ENCODE assay signal across 17 cellular contexts in the genomic region with DNA sequence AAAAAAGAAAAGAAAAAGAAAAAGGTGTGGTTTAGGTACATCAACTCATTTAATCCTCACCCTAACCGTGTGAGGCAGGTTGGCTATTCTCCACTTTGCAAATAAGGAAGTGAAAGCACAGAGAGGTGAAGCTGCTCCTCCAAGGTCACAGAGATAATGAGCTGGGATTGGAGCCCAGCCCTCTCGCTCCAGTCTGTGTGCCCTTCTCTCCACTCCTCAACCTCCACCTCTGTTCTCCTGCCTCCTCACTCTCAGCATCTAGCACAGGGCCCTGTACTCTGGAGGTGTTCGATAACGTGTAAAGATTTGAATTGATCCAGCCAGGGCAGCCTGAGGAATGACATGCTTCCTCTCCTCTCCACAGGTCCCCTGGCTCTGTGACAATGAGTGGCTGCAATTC.
DNase-seq lines count a peak whose midpoint lies in the region; ATAC-seq and TF ChIP-seq lines count a peak whose summit lies in the region.
"Had no signal": no experiment of that assay in that cellular context is flagged by ENCODE, and none has a peak within 500 bp of the region (broad histone marks: within the 10 kb centered on the region; RNA-seq: fewer than 3 reads in every experiment).

No MANE protein-coding gene starts in this region.

- H3K4me3 ChIP-seq in mucosa of descending colon = no peak overlapping the region
- H3K4me3 ChIP-seq in CD8-positive, alpha-beta memory T cell (ENCODE audit: low read length) = no peak overlapping the region
- H3K4me3 ChIP-seq: HAP-1 had no signal

- no peaks in the 10 kb centered on the region for H3K4me1 ChIP-seq in mucosa of descending colon (ENCODE audit: low read depth)
- no peaks in the 10 kb centered on the region for H3K4me1 ChIP-seq in CD8-positive, alpha-beta memory T cell (ENCODE audit: insufficient read depth, low read length)
- H3K4me1 ChIP-seq: HAP-1 had no signal

- no peak overlapping the region for H3K27ac ChIP-seq in CD8-positive, alpha-beta memory T cell (ENCODE audit: low read depth, low read length)
- H3K27ac ChIP-seq: 22Rv1, HL-60 had no signal

- H3K36me3 ChIP-seq in mucosa of descending colon (ENCODE audit: low read depth) = no peaks in the 10 kb centered on the region
- H3K36me3 ChIP-seq in CD8-positive, alpha-beta memory T cell (ENCODE audit: insufficient read depth, low read length) = no peaks in the 10 kb centered on the region
- H3K36me3 ChIP-seq: HAP-1 had no signal

- H3K27ac Mint-ChIP-seq in CD8-positive, alpha-beta memory T cell = no peak overlapping the region
- H3K27ac Mint-ChIP-seq: CD14-positive monocyte had no signal

- ATAC-seq in mucosa of descending colon (peak; percentile 99), GM18498 (IDR thresholded peaks at IDR 0.05; ENCODE audit: unreplicated experiment) (no peak)
- ATAC-seq: PC-3 had no signal

- no peaks in the 10 kb centered on the region for H3K4me1 Mint-ChIP-seq in CD8-positive, alpha-beta memory T cell
- H3K4me1 Mint-ChIP-seq: CD14-positive monocyte had no signal

- DNase-seq in NCI-H2107 treated with DMSO at 0.1 percent for 48 hours (lab: John Stamatoyannopoulos, UW; ENCODE audit: unreplicated experiment) (peak; percentile 22), NCI-H2107 (lab: John Stamatoyannopoulos, UW) (no peak), RPMI8226 (peak; percentile 55), mucosa of descending colon (peak in 1 of 3 donors; percentile 40), NCI-H2081 treated with DMSO at 0.1 percent for 48 hours (lab: John Stamatoyannopoulos, UW) (no peak), NOMO-1 treated with DMSO at 0.1 percent for 48 hours (lab: John Stamatoyannopoulos, UW; ENCODE audit: unreplicated experiment) (no peak)
- no peak for DNase-seq in CD8-positive, alpha-beta memory T cell
- DNase-seq: DMS79 treated with DMSO at 0.1 percent for 48 hours, NCI-H1436, NCI-H2081, NCI-H2227 treated with DMSO at 0.1 percent for 48 hours, PC-3 had no signal

- no peak overlapping the region for H3K4me3 Mint-ChIP-seq in CD8-positive, alpha-beta memory T cell
- H3K4me3 Mint-ChIP-seq: CD14-positive monocyte had no signal

- H3K27me3 Mint-ChIP-seq in CD8-positive, alpha-beta memory T cell = peaks cover 0 to 3% of the 10 kb centered on the region in 2 donors

- POLR2A ChIA-PET in CD8-positive, alpha-beta memory T cell (lab: Charles Lee) = no interaction called here

- no peaks in the 10 kb centered on the region for H3K27me3 ChIP-seq in CD8-positive, alpha-beta memory T cell (ENCODE audit: insufficient read depth, low read length, poor library complexity, severe bottlenecking)

- no peak for TF ChIP-seq CTCF in mucosa of descending colon (IDR thresholded peaks at IDR 0.05)

- H3K9me3 Mint-ChIP-seq in CD8-positive, alpha-beta memory T cell = peaks cover 0 to 8% (median 3%) of the 10 kb centered on the region in 5 donors

- no peaks in the 10 kb centered on the region for H3K36me3 Mint-ChIP-seq in CD8-positive, alpha-beta memory T cell
- H3K36me3 Mint-ChIP-seq: CD14-positive monocyte had no signal

- intact Hi-C loops in mucosa of descending colon (cut with DNase I, micrococcal nuclease) = no loop called here

- CTCF ChIA-PET in CD8-positive, alpha-beta memory T cell (lab: Charles Lee) = no interaction called here

- no peaks in the 10 kb centered on the region for H3K9me3 ChIP-seq in mucosa of descending colon
- H3K9me3 ChIP-seq in CD8-positive, alpha-beta memory T cell (ENCODE audit: low read length) = no peaks in the 10 kb centered on the region
- H3K9me3 ChIP-seq: HAP-1 had no signal

Comparison
In these comparisons a context has a peak if more than half of its experiments do, and no peak if none do; other contexts are left out.
1. DNase-seq: peak in NCI-H2107 treated with DMSO at 0.1 percent for 48 hours (single experiment) and RPMI8226 (single experiment); none in NCI-H2107 (single experiment), NCI-H2081 treated with DMSO at 0.1 percent for 48 hours (single experiment), CD8-positive, alpha-beta memory T cell (0 of 5) and NOMO-1 treated with DMSO at 0.1 percent for 48 hours (single experiment).